Comparison of ENCODE assay signal across 24 cellular contexts in genomic region chr1:226506021-226506420, GRCh38. TPM values are rescaled to one million over a fixed set of nuclear protein-coding genes. Genes with fewer than 3 reads are reported as not detected.
"Had no signal": no experiment of that assay in that cellular context is flagged by ENCODE, and none has a peak within 500 bp of the region (broad histone marks: within the 10 kb centered on the region; RNA-seq: fewer than 3 reads in every experiment).

No MANE protein-coding gene starts in this region.

- H3K36me3 Mint-ChIP-seq: mesothelial cell of epicardium, natural killer cell had no signal

- H3K27ac ChIP-seq: left ventricle myocardium inferior, ovary, right atrium auricular region, right lobe of liver, stomach, testis, thyroid gland, transverse colon, upper lobe of right lung had no signal

- H3K27ac Mint-ChIP-seq: immature natural killer cell; mesothelial cell of epicardium; natural killer cell; progenitor cell of endocrine pancreas; stimulated activated naive B cell treated with anti-CD40 and anti-IgM and Interleukin-4, amounts not matched to agents 10 μg/mL and 1 μg/mL and 100 μg/mL, for 72 hours had no signal

- H3K4me1 Mint-ChIP-seq: immature natural killer cell; mesothelial cell of epicardium; naive B cell; natural killer cell; stimulated activated naive B cell treated with anti-CD40 and anti-IgM and Interleukin-4, amounts not matched to agents 10 μg/mL and 1 μg/mL and 100 μg/mL, for 72 hours had no signal

- DNase-seq: hypothalamus; immature natural killer cell; left ventricle myocardium inferior; mesendoderm; naive B cell; natural killer cell; ovary; right lobe of liver; stimulated activated CD4-positive, alpha-beta T cell treated with anti-CD3 and anti-CD28 coated beads, Interleukin-1b, Interleukin-23, amount 100 ng/mL, for 48 hours; stimulated activated CD4-positive, alpha-beta T cell treated with anti-CD3 and anti-CD28 coated beads, Interleukin-4, amount 100 ng/mL, for 1 hour; stimulated activated naive B cell treated with anti-CD40 and anti-IgM and Interleukin-4, amounts not matched to agents 10 μg/mL and 1 μg/mL and 100 μg/mL, for 72 hours; stimulated activated naive CD8-positive, alpha-beta T cell treated with anti-CD3 and anti-CD28 coated beads, Interleukin-15, Interleukin-2, amounts not matched to agents 100 U/mL and 50 U/mL, for 24 hours; testis; thyroid gland; transverse colon; upper lobe of right lung had no signal

- ATAC-seq: natural killer cell; right lobe of liver; stimulated activated naive B cell treated with anti-CD40 and anti-IgM and Interleukin-4, amounts not matched to agents 10 μg/mL and 1 μg/mL and 100 μg/mL, for 72 hours; stimulated activated naive CD8-positive, alpha-beta T cell treated with anti-CD3 and anti-CD28 coated beads, Interleukin-15, Interleukin-2, amounts not matched to agents 100 U/mL and 50 U/mL, for 24 hours; upper lobe of right lung had no signal

- H3K4me3 ChIP-seq: left ventricle myocardium inferior, lung, ovary, right atrium auricular region, right lobe of liver, smooth muscle cell, stomach, testis, thyroid gland, transverse colon, upper lobe of right lung had no signal

- H3K9me3 Mint-ChIP-seq: immature natural killer cell; natural killer cell; stimulated activated naive B cell treated with anti-CD40 and anti-IgM and Interleukin-4, amounts not matched to agents 10 μg/mL and 1 μg/mL and 100 μg/mL, for 72 hours had no signal

- H3K4me3 Mint-ChIP-seq: immature natural killer cell; mesothelial cell of epicardium; naive B cell; natural killer cell; stimulated activated naive B cell treated with anti-CD40 and anti-IgM and Interleukin-4, amounts not matched to agents 10 μg/mL and 1 μg/mL and 100 μg/mL, for 72 hours had no signal

RNA-seq across cellular contexts. Expression of gene STUM, which starts 42.5 kb away (rescaled TPM):
- total RNA-seq: mononuclear cell, natural killer cell, pulmonary artery endothelial cell had no signal
